Comparison of ENCODE assay signal across 8 cellular contexts in the genomic region with DNA sequence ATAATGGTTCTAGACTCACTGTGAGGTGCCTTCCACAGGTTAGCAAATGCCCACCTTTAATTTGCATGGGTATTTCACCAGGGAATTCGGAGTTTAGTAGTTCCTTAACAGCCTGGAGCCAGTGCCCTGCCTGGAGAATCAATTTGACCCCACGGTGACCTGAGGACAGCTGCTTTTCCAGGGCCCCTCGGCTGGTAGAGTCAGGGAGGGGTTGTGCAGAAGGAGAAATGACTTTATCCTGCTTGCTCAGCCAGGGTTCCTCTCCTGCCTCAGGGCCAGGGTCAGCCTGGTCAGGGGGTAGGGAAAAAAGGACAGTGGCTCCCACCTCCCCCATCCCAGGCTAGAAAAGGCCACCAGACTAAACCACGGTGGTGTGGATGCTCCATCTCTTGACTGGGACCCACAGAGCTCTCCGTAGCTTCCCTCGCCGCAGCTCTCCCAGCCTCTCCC. TPM values are rescaled to one million over a fixed set of nuclear protein-coding genes. Genes with fewer than 3 reads are reported as not detected.
DNase-seq lines count a peak whose midpoint lies in the region; ATAC-seq, FAIRE-seq and TF ChIP-seq lines count a peak whose summit lies in the region.

No MANE protein-coding gene starts in this region.

- H3K4ac ChIP-seq in H1 (replicated peaks; ENCODE audit: insufficient read length, low read depth, low read length) = peak overlapping the region; percentile 70

- no peaks in the 10 kb centered on the region for H4K20me1 ChIP-seq in H1 (replicated peaks in 1 of 2; ENCODE audit: control insufficient read depth in 1 of 2, insufficient read depth in 2 of 2, low read length in 2 of 2)

- no peak overlapping the region for H3K56ac ChIP-seq in H1 (replicated peaks; ENCODE audit: insufficient read length, low read depth, low read length)

- TF ChIP-seq EP300 in H1 (IDR thresholded peaks at IDR 0.05; ENCODE audit: borderline replicate concordance in 1 of 2, low read depth in 2 of 2, low read length in 2 of 2) = no peak

- peak overlapping the region; percentile 81; the same call in 1 of the 2 replicates for H2AFZ ChIP-seq in H1 (ENCODE audit: low read length)

- POLR2A ChIA-PET in H1 (lab: Charles Lee; ENCODE audit: partially characterized antibody) = interaction anchor here (0.9 to 43.8 kb wide), 12 partner anchors 5 to 176 kb away, joined by 3 to 1505 read pairs (median 5); a partner anchor contains a TSS

- DNase-seq in NT2/D1 (ENCODE audit: low read depth, low spot score) (no peak), H1 (ENCODE audit: low read depth in 1 of 2, low spot score in 2 of 2) (peak in 1 of 2 experiments; percentile 72), pancreas (no peak), hippocampal formation (lab: John Stamatoyannopoulos, UW) (no peak), GM10266 (ENCODE audit: extremely low spot score) (no peak)
- no peak for DNase-seq in stimulated activated CD4-positive, alpha-beta T cell treated with anti-CD3 and anti-CD28 coated beads, Interleukin-4, amount 100 ng/mL, for 24 hours

- H2BK20ac ChIP-seq in H1 (ENCODE audit: low read length) = 0 out of 2 replicates have a peak overlapping the region, but pooled peaks have one; percentile 32

- no peaks in the 10 kb centered on the region for H3K79me1 ChIP-seq in H1 (ENCODE audit: low read depth, low read length)

- no peak overlapping the region for H2BK120ac ChIP-seq in H1 (replicated peaks; ENCODE audit: low read depth, low read length)

- no peak for TF ChIP-seq RAD21 in H1 (IDR thresholded peaks at IDR 0.05 in 1 of 2, conservative IDR thresholded peaks at IDR 0.05 in 1 of 2; ENCODE audit: low read depth in 2 of 2, low read length in 2 of 2)

- peaks cover 87% of the 10 kb centered on the region for H3K27me3 ChIP-seq in NT2/D1 (ENCODE audit: insufficient read depth, insufficient read length)
- H3K27me3 ChIP-seq in H1 (replicated peaks in 1 of 4; ENCODE audit: control insufficient read depth in 3 of 4, extremely low read depth in 1 of 4, insufficient read depth in 3 of 4, low read length in 3 of 4) = peaks cover 0 to 29% (median 16%) of the 10 kb centered on the region in 4 experiments; a peak in 6 of 7 replicates
- no peaks in the 10 kb centered on the region for H3K27me3 ChIP-seq in pancreas

- H3K18ac ChIP-seq in H1 (ENCODE audit: extremely low read depth, low read length) = no peak overlapping the region; the same call in none of the 2 replicates

- TF ChIP-seq CTCF in H1 (IDR thresholded peaks at IDR 0.05; ENCODE audit: control extremely low read depth in 1 of 3, insufficient read depth in 1 of 3, low read depth in 1 of 3, low read length in 3 of 3) (no peak), pancreas (IDR thresholded peaks at IDR 0.05) (no peak), GM10266 (IDR thresholded peaks at IDR 0.05; ENCODE audit: control insufficient read depth, insufficient read depth, low read depth, missing control alignments) (no peak)

- ATAC-seq in pancreas (no peak), GM21423 (IDR thresholded peaks at IDR 0.05; ENCODE audit: unreplicated experiment) (no peak)

- peak overlapping the region; percentile 77 for H3K9ac ChIP-seq in ES-I3 (ENCODE audit: low read depth, low read length)
- peak overlapping the region; percentile 79 for H3K9ac ChIP-seq in NT2/D1 (ENCODE audit: insufficient read length, low read depth)
- peak overlapping the region in 3 of 4 experiments; percentile 57 to 74 (median 69); a peak in 6 of 7 replicates for H3K9ac ChIP-seq in H1 (replicated peaks in 1 of 4; ENCODE audit: extremely low read depth in 1 of 4, low read depth in 3 of 4, low read length in 3 of 4)

- peak overlapping the region; percentile 42 for H3K4me3 ChIP-seq in NT2/D1 (ENCODE audit: insufficient read length, low read depth)
- peak overlapping the region; percentile 30 to 64 (median 52) for H3K4me3 ChIP-seq in H1 (ENCODE audit: extremely low read depth in 1 of 4, insufficient read depth in 2 of 4, low read depth in 3 of 4, low read length in 4 of 4)
- H3K4me3 ChIP-seq in pancreas = peak overlapping the region; percentile 26 to 52 (median 38)

- H4K91ac ChIP-seq in H1 (replicated peaks; ENCODE audit: insufficient read length, low read length) = peak overlapping the region; percentile 70

- no peak for TF ChIP-seq POLR2A in H1 (IDR thresholded peaks at IDR 0.05; ENCODE audit: control extremely low read depth in 1 of 2, low read depth in 2 of 2, low read length in 2 of 2)

- 0 out of 2 replicates have a peak overlapping the region, but pooled peaks have one; percentile 29 for H2BK15ac ChIP-seq in H1 (ENCODE audit: low read length)

- intact Hi-C loops in pancreas (cut with DNase I) = no loop called here

- H2BK12ac ChIP-seq in H1 (ENCODE audit: low read depth, low read length) = peak overlapping the region; percentile 75; the same call in 1 of the 2 replicates

- H4K5ac ChIP-seq in H1 (ENCODE audit: insufficient read length, low read depth, low read length) = no peak overlapping the region

- H3K9me3 ChIP-seq in ES-I3 (ENCODE audit: control insufficient read depth, insufficient read depth, low read length) = no peaks in the 10 kb centered on the region
- no peaks in the 10 kb centered on the region for H3K9me3 ChIP-seq in NT2/D1 (ENCODE audit: insufficient read depth, low read length)
- H3K9me3 ChIP-seq in H1 (ENCODE audit: insufficient read depth in 2 of 2, low read depth in 1 of 2, low read length in 1 of 2) = no peaks in the 10 kb centered on the region
- no peaks in the 10 kb centered on the region for H3K9me3 ChIP-seq in pancreas

- no peaks in the 10 kb centered on the region for H3K36me3 ChIP-seq in ES-I3 (ENCODE audit: insufficient read depth, low read length)
- H3K36me3 ChIP-seq in NT2/D1 (ENCODE audit: insufficient read depth, insufficient read length, low read length) = no peaks in the 10 kb centered on the region
- no peaks in the 10 kb centered on the region for H3K36me3 ChIP-seq in H1 (ENCODE audit: control insufficient read depth in 2 of 4, insufficient read depth in 4 of 4, low read length in 3 of 4)
- no peaks in the 10 kb centered on the region for H3K36me3 ChIP-seq in pancreas

- H3K23me2 ChIP-seq in H1 (ENCODE audit: low read depth, low read length) = peaks cover 5% of the 10 kb centered on the region; the same call in 1 of the 2 replicates

- no peak overlapping the region for H3K14ac ChIP-seq in H1 (ENCODE audit: insufficient read length)

- FAIRE-seq in H1 (lab: Jason Lieb, UNC) (no peak), pancreas (lab: Jason Lieb, UNC) (no peak)

- H3K23ac ChIP-seq in H1 (ENCODE audit: insufficient read length) = no peak overlapping the region

- peaks cover 8% of the 10 kb centered on the region; the same call in 1 of the 2 replicates for H3K4me1 ChIP-seq in ES-I3 (ENCODE audit: insufficient read depth, low read length)
- H3K4me1 ChIP-seq in NT2/D1 (ENCODE audit: insufficient read depth, insufficient read length) = peaks cover 2% of the 10 kb centered on the region
- peaks cover 0 to 28% (median 12%) of the 10 kb centered on the region in 4 experiments; a peak in 6 of 7 replicates for H3K4me1 ChIP-seq in H1 (replicated peaks in 1 of 4; ENCODE audit: control insufficient read depth in 3 of 4, insufficient read depth in 4 of 4, low read length in 3 of 4)
- H3K4me1 ChIP-seq in pancreas = peaks cover 0 to 14% (median 0%) of the 10 kb centered on the region in 3 donors

- peak overlapping the region; percentile 97 for H4K8ac ChIP-seq in H1 (ENCODE audit: extremely low read depth, insufficient read depth, low read length)

- H2AK5ac ChIP-seq in H1 (ENCODE audit: low read depth, low read length) = 0 out of 2 replicates have a peak overlapping the region, but pooled peaks have one; percentile 20

- CTCF ChIA-PET in H1 (lab: Charles Lee; ENCODE audit: partially characterized antibody) = interaction anchor here (0.6 to 33.1 kb wide), 25 partner anchors 11 to 958 kb away, joined by 3 to 590 read pairs (median 6); a partner anchor contains a TSS

- H2BK5ac ChIP-seq in H1 (ENCODE audit: low read depth, low read length) = no peak overlapping the region

- 49% methylated on average over 7 of the region's 7 CpGs; no CpG with 5 or more reads in 1 of the 2 experiments for WGBS in H1 (ENCODE audit: extremely low coverage in 1 of 2, insufficient coverage in 1 of 2, insufficient read length in 1 of 2, insufficient replicate concordance in 2 of 2, low coverage in 1 of 2, low lambda C conversion rate in 2 of 2, missing lambda C conversion rate in 1 of 2), 2 experiments
- 33 to 40% methylated on average over 7 of the region's 7 CpGs for WGBS in pancreas, 2 donors

- H3K27ac ChIP-seq in H1 (ENCODE audit: low read depth, low read length) (peak overlapping the region; percentile 58; the same call in 1 of the 2 replicates), pancreas (peak overlapping the region; percentile 48 to 80 (median 74))

- no peaks in the 10 kb centered on the region for H3K79me2 ChIP-seq in H1 (ENCODE audit: control insufficient read depth in 1 of 2, insufficient read depth in 2 of 2, low read length in 2 of 2)

- H3K4me2 ChIP-seq in H1 (ENCODE audit: insufficient read depth in 1 of 2, low read depth in 2 of 2, low read length in 2 of 2) = peak overlapping the region; percentile 64 to 92

RNA-seq across cellular contexts. Expression of a gene that starts 12.0 kb away (rescaled TPM):
- 0.48 and 0.60 TPM in 2 replicates for total RNA-seq in H1 (2021; fragmentation: NEBNext Ultra II Directional; extraction: Animal tissue kit (Norgen Biotek cat#: 25700))
- polyA plus RNA-seq in H1 (2011; rRNA removed) (0.22 and 0.23 TPM in 2 replicates), pancreas (1 to 10 TPM; 2.6 to 4.8 TPM)
- polyA plus RNA-seq in H1 (2011; cell fraction: cytosol; rRNA removed) = 0.21 TPM
- 1.0 TPM for polyA plus RNA-seq in H1 (2011; cell fraction: nucleus; rRNA removed)
- 0.12 to 0.18 TPM (median 0.17 TPM) in 3 of 4 replicates, not detected in the other for polyA plus RNA-seq in H1 (2012, experiment 1 of 2)
- polyA plus RNA-seq in H1 (2012, experiment 2 of 2) = 0.16 TPM
- polyA plus RNA-seq in H1 (2013, experiment 1 of 2) = 0.20 TPM
- polyA plus RNA-seq in H1 (2013, experiment 2 of 2) = 0.20 TPM
- polyA minus RNA-seq in H1 (2011; rRNA and poly(A)+ RNA removed) = 0.27 and 0.85 TPM in 2 replicates
- polyA minus RNA-seq in H1 (2011; cell fraction: cytosol; rRNA and poly(A)+ RNA removed) = not detected
- 2.5 TPM for polyA minus RNA-seq in H1 (2011; cell fraction: nucleus; rRNA and poly(A)+ RNA removed)
- total RNA-seq in pancreas = 1 to 10 TPM; 1.3 to 4.5 (median 1.9) TPM

RNA-seq across cellular contexts. Expression of a gene that starts 12.2 kb away (rescaled TPM):
- total RNA-seq in H1 (2021; fragmentation: NEBNext Ultra II Directional; extraction: Animal tissue kit (Norgen Biotek cat#: 25700)) = 28.7 and 34.3 TPM in 2 replicates
- polyA plus RNA-seq in H1 (2011; rRNA removed) = 159 and 215 TPM in 2 replicates
- polyA plus RNA-seq in H1 (2011; cell fraction: cytosol; rRNA removed) = 112 TPM
- 104 TPM for polyA plus RNA-seq in H1 (2011; cell fraction: nucleus; rRNA removed)
- 33.4 to 49.1 TPM (median 43.9 TPM) in 4 replicates for polyA plus RNA-seq in H1 (2012, experiment 1 of 2)
- polyA plus RNA-seq in H1 (2012, experiment 2 of 2) = 56.2 TPM
- 17.9 TPM for polyA plus RNA-seq in H1 (2013, experiment 1 of 2)
- 16.9 TPM for polyA plus RNA-seq in H1 (2013, experiment 2 of 2)
- polyA minus RNA-seq in H1 (2011; rRNA and poly(A)+ RNA removed) = 55.7 and 84.0 TPM in 2 replicates
- 89.2 TPM for polyA minus RNA-seq in H1 (2011; cell fraction: cytosol; rRNA and poly(A)+ RNA removed)
- 65.8 TPM for polyA minus RNA-seq in H1 (2011; cell fraction: nucleus; rRNA and poly(A)+ RNA removed)
- total RNA-seq in pancreas = 10 to 100 TPM in 1 of 6 donors, 1 to 10 TPM in 4, under 1 TPM in 1; 0.40 to 90.5 (median 2.2) TPM
- 1 to 10 TPM; 2.5 to 6.1 TPM for polyA plus RNA-seq in pancreas

RNA-seq across cellular contexts. Expression of a gene that starts 46.9 kb away (rescaled TPM):
- 31.9 and 32.7 TPM in 2 replicates for total RNA-seq in H1 (2021; fragmentation: NEBNext Ultra II Directional; extraction: Animal tissue kit (Norgen Biotek cat#: 25700))
- polyA plus RNA-seq in H1 (2011; rRNA removed) (28.9 and 32.9 TPM in 2 replicates), pancreas (1 to 10 TPM; 6.8 to 9.4 TPM)
- 27.4 TPM for polyA plus RNA-seq in H1 (2011; cell fraction: cytosol; rRNA removed)
- polyA plus RNA-seq in H1 (2011; cell fraction: nucleus; rRNA removed) = 35.6 TPM
- polyA plus RNA-seq in H1 (2012, experiment 1 of 2) = 19.1 to 31.3 TPM (median 29.5 TPM) in 4 replicates
- 32.6 TPM for polyA plus RNA-seq in H1 (2012, experiment 2 of 2)
- 12.6 TPM for polyA plus RNA-seq in H1 (2013, experiment 1 of 2)
- 11.3 TPM for polyA plus RNA-seq in H1 (2013, experiment 2 of 2)
- 65.4 and 80.3 TPM in 2 replicates for polyA minus RNA-seq in H1 (2011; rRNA and poly(A)+ RNA removed)
- polyA minus RNA-seq in H1 (2011; cell fraction: cytosol; rRNA and poly(A)+ RNA removed) = 39.1 TPM
- 31.4 TPM for polyA minus RNA-seq in H1 (2011; cell fraction: nucleus; rRNA and poly(A)+ RNA removed)
- total RNA-seq in pancreas = 10 to 100 TPM in 1 of 6 donors, 1 to 10 TPM in 5; 4.4 to 12.5 (median 6.5) TPM
